ENCODE assay signal across 28 cellular contexts in genomic region chr7:1309290-1309689, GRCh38.
"Had no signal": no experiment of that assay in that cellular context is flagged by ENCODE, and none has a peak within 500 bp of the region (broad histone marks: within the 10 kb centered on the region; RNA-seq: fewer than 3 reads in every experiment).

No MANE protein-coding gene starts in this region.

- H3K27ac ChIP-seq: ascending aorta, breast epithelium, cardiac muscle cell, colonic mucosa, epithelial cell of prostate, esophagus squamous epithelium, gastroesophageal sphincter, heart right ventricle had no signal

- H3K36me3 ChIP-seq: ascending aorta, breast epithelium, cardiac muscle cell, colonic mucosa, esophagus squamous epithelium, gastroesophageal sphincter, heart right ventricle had no signal

- FAIRE-seq: endometrium, endothelial cell of umbilical vein had no signal

- H3K4me3 ChIP-seq: ascending aorta, breast epithelium, cardiac muscle cell, colonic mucosa, esophagus squamous epithelium, gastroesophageal sphincter, heart right ventricle had no signal

- H3K27me3 ChIP-seq: ascending aorta, cardiac muscle cell, colonic mucosa had no signal

- H3K4me1 ChIP-seq: ascending aorta, breast epithelium, colonic mucosa, esophagus squamous epithelium, gastroesophageal sphincter, heart right ventricle had no signal

- ATAC-seq: activated CD4-positive, alpha-beta T cell treated with anti-CD3 and anti-CD28 coated beads for 36 hours; activated CD8-positive, alpha-beta memory T cell treated with anti-CD3 and anti-CD28 coated beads, Interleukin-2, amount 10 ng/mL, durations not matched to agents 7 days and 5 days; activated CD8-positive, alpha-beta T cell treated with anti-CD3 and anti-CD28 coated beads, Interleukin-2, amount 10 ng/mL, durations not matched to agents 7 days and 5 days; activated naive CD8-positive, alpha-beta T cell treated with anti-CD3 and anti-CD28 coated beads, Interleukin-2, amount 50 U/mL, for 24 hours; gastroesophageal sphincter; heart right ventricle had no signal

- DNase-seq: activated CD4-positive, alpha-beta memory T cell treated with anti-CD3 and anti-CD28 coated beads for 36 hours; activated CD4-positive, alpha-beta T cell treated with anti-CD3 and anti-CD28 coated beads for 36 hours; activated CD4-positive, alpha-beta T cell treated with anti-CD3 and anti-CD28 coated beads, Interleukin-2, amount 10 ng/mL, durations not matched to agents 24 days and 14 days; activated CD4-positive, CD25-positive, alpha-beta regulatory T cell; activated CD4-positive, CD25-positive, alpha-beta regulatory T cell treated with anti-CD3 and anti-CD28 coated beads, Interleukin-2, amount 50 U/mL, for 72 hours; activated CD8-positive, alpha-beta memory T cell treated with anti-CD3 and anti-CD28 coated beads, Interleukin-2, amount 10 ng/mL, durations not matched to agents 7 days and 5 days; activated CD8-positive, alpha-beta memory T cell treated with anti-CD3 and anti-CD28 coated beads, Interleukin-2, amount 50 U/mL, for 4 hours; activated CD8-positive, alpha-beta T cell treated with anti-CD3 and anti-CD28 coated beads, Interleukin-2, amount 10 ng/mL, durations not matched to agents 7 days and 5 days; activated effector memory CD4-positive, alpha-beta T cell treated with anti-CD3 and anti-CD28 coated beads, Interleukin-2, amount 50 U/mL, for 16 hours; activated naive CD4-positive, alpha-beta T cell treated with anti-CD3 and anti-CD28 coated beads for 36 hours; activated naive CD8-positive, alpha-beta T cell treated with anti-CD3 and anti-CD28 coated beads for 36 hours; activated naive CD8-positive, alpha-beta T cell treated with anti-CD3 and anti-CD28 coated beads, Interleukin-2, amount 50 U/mL, for 24 hours; activated T-cell treated with anti-CD3 and anti-CD28 coated beads, Interleukin-2, amount 50 U/mL, for 1 hour; activated T-cell treated with anti-CD3 and anti-CD28 coated beads, Interleukin-2, amount 50 U/mL, for 48 hours; central memory CD4-positive, alpha-beta T cell; cerebellar nuclear complex; colonic mucosa; effector CD8-positive, alpha-beta T cell; esophagus squamous epithelium; foreskin melanocyte; heart right ventricle had no signal

- H3K9me3 ChIP-seq: ascending aorta, colonic mucosa, esophagus squamous epithelium had no signal
